In the genomic region with DNA sequence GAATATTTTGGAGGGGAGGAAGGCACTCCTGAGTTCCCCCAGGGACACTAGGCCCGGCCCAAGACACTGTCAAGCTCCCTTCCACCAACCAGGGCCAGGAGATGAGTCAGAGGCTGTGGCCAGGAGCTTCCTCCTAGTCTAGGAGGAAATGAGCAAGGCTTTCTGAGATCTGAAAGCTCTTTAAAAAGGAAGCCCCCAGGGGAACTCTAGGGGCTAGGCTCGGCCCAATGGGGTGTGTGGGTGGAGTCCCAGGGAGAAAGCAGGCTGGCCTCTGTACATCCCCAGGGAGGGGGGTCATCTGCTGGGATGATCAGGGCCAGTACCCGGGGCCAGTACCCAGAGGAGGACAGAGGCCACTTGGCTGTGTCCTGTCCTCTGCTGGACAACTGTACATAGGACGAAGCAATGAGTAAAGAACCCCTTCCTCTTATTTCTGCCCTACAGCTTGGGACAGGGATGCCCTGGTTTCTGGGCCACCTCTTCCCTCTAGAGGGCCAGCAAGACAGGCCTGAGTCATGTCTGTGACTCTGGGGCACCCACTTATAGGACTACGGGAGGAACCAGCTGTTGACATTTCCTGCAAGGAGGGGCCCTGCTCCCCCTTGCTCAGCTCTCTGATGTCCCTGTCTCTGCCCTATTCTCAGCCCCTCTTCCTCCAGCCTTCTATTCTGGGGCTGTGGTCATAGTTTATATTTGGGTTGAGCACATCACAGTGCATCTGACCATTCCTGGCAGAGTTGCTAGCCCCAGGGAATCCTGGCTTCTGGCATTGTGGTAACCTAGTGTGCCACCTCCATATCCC, we compare ENCODE assay signal across 8 cellular contexts. TPM values are rescaled to one million over a fixed set of nuclear protein-coding genes. Genes with fewer than 3 reads are reported as not detected.
DNase-seq lines count a peak whose midpoint lies in the region; ATAC-seq lines count a peak whose summit lies in the region.

No MANE protein-coding gene starts in this region.

- peak overlapping the region; percentile 91 for H3K4me3 ChIP-seq in skeletal muscle cell (ENCODE audit: low read depth, low read length)

- ATAC-seq in GM18519 (IDR thresholded peaks at IDR 0.05; ENCODE audit: low FRiP score, unreplicated experiment), result peak; percentile 37
- peak; percentile 55 for ATAC-seq in HG02981 (IDR thresholded peaks at IDR 0.05; ENCODE audit: unreplicated experiment)
- peak; percentile 32 for ATAC-seq in Right ventricle myocardium inferior

- DNase-seq in RPMI8226 (peak; percentile 82), Right ventricle myocardium inferior (ENCODE audit: missing footprints) (peak; percentile 85), skeletal muscle cell (ENCODE audit: low read depth) (peak; percentile 67), NCI-H2227 treated with DMSO at 0.1 percent for 48 hours (lab: John Stamatoyannopoulos, UW) (no peak), COR-L47 (lab: John Stamatoyannopoulos, UW) (no peak)
- peak; percentile 65 for DNase-seq in activated effector memory CD4-positive, alpha-beta T cell treated with Interleukin-2 at 50 U/mL for 16 hours

- intact Hi-C loops in Right ventricle myocardium inferior (cut with DNase I), result loop anchor here (1.0 kb wide), 1 partner anchor 17 kb away; a partner anchor contains a TSS

RNA-seq across cellular contexts. Expression of a gene that starts 2.7 kb away (rescaled TPM):
- 15.3 TPM for total RNA-seq in Right ventricle myocardium inferior

RNA-seq across cellular contexts. Expression of a gene that starts 4.2 kb away (rescaled TPM):
- 0.84 TPM for total RNA-seq in Right ventricle myocardium inferior

RNA-seq across cellular contexts. Expression of a gene that starts 17.7 kb away (rescaled TPM):
- total RNA-seq in Right ventricle myocardium inferior, result 12.5 TPM

RNA-seq across cellular contexts. Expression of a gene that starts 34.7 kb away (rescaled TPM):
- total RNA-seq in Right ventricle myocardium inferior, result 1.1 TPM

RNA-seq across cellular contexts. Expression of a gene that starts 45.7 kb away (rescaled TPM):
- total RNA-seq in Right ventricle myocardium inferior, result 0.89 TPM

Comparison
In these comparisons a context has a peak if more than half of its experiments do, and no peak if none do; other contexts are left out.
1. DNase-seq: peak in RPMI8226 (single experiment), activated effector memory CD4-positive, alpha-beta T cell treated with Interleukin-2 at 50 U/mL for 16 hours (single experiment), Right ventricle myocardium inferior (single experiment) and skeletal muscle cell (single experiment); none in NCI-H2227 treated with DMSO at 0.1 percent for 48 hours (single experiment) and COR-L47 (single experiment).
2. Peak in every context shown above with its lines, with median percentiles within 50 percentile points of each other: ATAC-seq.